1 cellular context compared by ENCODE assay signal in genomic region chr10:59499460-59499859, GRCh38.
TF ChIP-seq lines count a peak whose summit lies in the region.

No MANE protein-coding gene starts in this region.

TF ChIP-seq in GM23338, 12 proteins besides CTCF, POLR2A, EP300 and RAD21:
- TF ChIP-seq ZNF462 (CRISPR knock-in tag; IDR thresholded peaks at IDR 0.05) = no peak
- no peak for TF ChIP-seq ZNF331 (CRISPR knock-in tag; IDR thresholded peaks at IDR 0.05; ENCODE audit: low read depth)
- no peak for TF ChIP-seq NANOG (IDR thresholded peaks at IDR 0.05; ENCODE audit: borderline replicate concordance)
- TF ChIP-seq ZNF114 (CRISPR knock-in tag; IDR thresholded peaks at IDR 0.05) = no peak
- no peak for TF ChIP-seq POLR2AphosphoS5 (IDR thresholded peaks at IDR 0.05; ENCODE audit: low read depth)
- no peak for TF ChIP-seq CREB1 (CRISPR knock-in tag; IDR thresholded peaks at IDR 0.05; ENCODE audit: low read depth)
- no peak for TF ChIP-seq STAT1 (IDR thresholded peaks at IDR 0.05; ENCODE audit: unreplicated experiment)
- TF ChIP-seq EZH2phosphoT487 (IDR thresholded peaks at IDR 0.05; ENCODE audit: unreplicated experiment) = no peak
- no peak for TF ChIP-seq REST (IDR thresholded peaks at IDR 0.05; ENCODE audit: unreplicated experiment)
- no peak for TF ChIP-seq ETS1 (IDR thresholded peaks at IDR 0.05)
- TF ChIP-seq EZH2 (IDR thresholded peaks at IDR 0.05; ENCODE audit: low read depth, unreplicated experiment) = no peak
- TF ChIP-seq JUNB (IDR thresholded peaks at IDR 0.05; ENCODE audit: unreplicated experiment) = no peak
